ENCODE assay signal across 29 cellular contexts in the genomic region with DNA sequence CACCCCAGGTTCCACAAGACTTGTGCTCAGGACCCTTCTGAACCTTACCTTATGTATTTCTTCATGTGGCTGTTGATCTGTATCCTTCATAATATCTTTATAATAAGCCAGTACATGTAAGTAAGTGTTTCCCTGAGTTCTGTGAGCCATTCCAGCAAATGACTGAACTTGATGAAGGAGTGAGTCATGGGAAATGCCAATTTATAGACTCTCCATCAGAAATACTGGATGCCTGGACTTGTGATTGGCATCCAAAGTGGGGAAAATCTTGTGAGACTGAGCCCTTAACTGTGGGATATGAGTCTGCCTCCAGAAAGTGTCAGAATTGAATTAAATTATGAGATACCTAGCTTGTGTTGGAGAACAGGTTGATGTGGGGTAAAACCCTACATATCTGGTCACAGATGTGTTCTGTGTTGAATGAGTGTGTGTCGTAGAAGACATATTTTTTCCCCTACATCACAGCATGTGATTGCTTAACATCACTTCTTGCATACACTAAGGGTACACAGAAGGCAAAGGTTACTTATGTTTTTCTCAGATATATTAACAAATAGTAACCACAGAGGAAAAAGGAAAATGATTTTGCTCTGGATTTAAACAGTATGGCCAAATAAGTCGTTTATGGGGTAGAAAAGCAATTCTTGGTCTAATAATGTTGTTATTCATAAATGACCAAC.
"Had no signal": no experiment of that assay in that cellular context is flagged by ENCODE, and none has a peak within 500 bp of the region (broad histone marks: within the 10 kb centered on the region; RNA-seq: fewer than 3 reads in every experiment).

No MANE protein-coding gene starts in this region.

- H3K9ac ChIP-seq: parathyroid adenoma had no signal

- H2AFZ ChIP-seq: parathyroid adenoma had no signal

- H3K4me1 ChIP-seq: adrenal gland, ascending aorta, esophagus muscularis mucosa, gastroesophageal sphincter, parathyroid adenoma, spleen, tibial nerve had no signal

- H3K9me3 ChIP-seq: adrenal gland, ascending aorta had no signal

- DNase-seq: activated CD4-positive, alpha-beta T cell treated with anti-CD3 and anti-CD28 coated beads for 4 hours; activated CD4-positive, alpha-beta T cell treated with anti-CD3 and anti-CD28 coated beads, Interleukin-2, amount 50 U/mL, for 4 hours; activated CD8-positive, alpha-beta memory T cell treated with anti-CD3 and anti-CD28 coated beads for 24 hours; activated effector memory CD4-positive, alpha-beta T cell treated with anti-CD3 and anti-CD28 coated beads, Interleukin-2, amount 50 U/mL, for 16 hours; activated naive CD4-positive, alpha-beta T cell treated with anti-CD3 and anti-CD28 coated beads for 36 hours; activated naive CD8-positive, alpha-beta T cell treated with anti-CD3 and anti-CD28 coated beads for 36 hours; adrenal gland; caudate nucleus; endodermal cell; head of caudate nucleus; hippocampal formation; kidney; naive thymus-derived CD8-positive, alpha-beta T cell; nucleus accumbens; right cardiac atrium; spleen; stimulated activated naive CD4-positive, alpha-beta T cell; T-helper 1 cell had no signal

- H3K9me3 Mint-ChIP-seq: activated naive CD4-positive, alpha-beta T cell treated with anti-CD3 and anti-CD28 coated beads for 36 hours; activated naive CD8-positive, alpha-beta T cell treated with anti-CD3 and anti-CD28 coated beads for 36 hours; activated T-helper 1 cell treated with anti-CD3 and anti-CD28 coated beads, Interleukin-12 subunit alpha, Interleukin-12 subunit beta, Interleukin-2, Interleukin-4 antibody, amounts not matched to agents 30 ng/mL and 10 ng/mL and 1 ng/mL, durations not matched to agents 14 hours and 24 hours and 36 hours; endodermal cell; memory B cell; naive thymus-derived CD8-positive, alpha-beta T cell; neural crest cell; T-helper 2 cell treated with Interferon-gamma antibody and Interleukin-4, amounts not matched to agents 5 μg/mL and 100 μg/mL, for 36 hours had no signal

- H3K4me1 Mint-ChIP-seq: activated naive CD8-positive, alpha-beta T cell treated with anti-CD3 and anti-CD28 coated beads for 36 hours; brain; endodermal cell; memory B cell; naive thymus-derived CD8-positive, alpha-beta T cell; neural crest cell had no signal

- H3K27me3 Mint-ChIP-seq: activated naive CD8-positive, alpha-beta T cell treated with anti-CD3 and anti-CD28 coated beads for 36 hours; brain; memory B cell; naive thymus-derived CD8-positive, alpha-beta T cell had no signal

- H3K27ac Mint-ChIP-seq: activated naive CD4-positive, alpha-beta T cell treated with anti-CD3 and anti-CD28 coated beads for 36 hours; activated naive CD8-positive, alpha-beta T cell treated with anti-CD3 and anti-CD28 coated beads for 36 hours; activated T-helper 1 cell treated with anti-CD3 and anti-CD28 coated beads, Interleukin-12 subunit alpha, Interleukin-12 subunit beta, Interleukin-2, Interleukin-4 antibody, amounts not matched to agents 30 ng/mL and 10 ng/mL and 1 ng/mL, durations not matched to agents 14 hours and 24 hours and 36 hours; brain; endodermal cell; memory B cell; naive thymus-derived CD8-positive, alpha-beta T cell; T-helper 2 cell treated with Interferon-gamma antibody and Interleukin-4, amounts not matched to agents 5 μg/mL and 100 μg/mL, for 36 hours had no signal

- H3K27ac ChIP-seq: adrenal gland, ascending aorta, esophagus muscularis mucosa, gastroesophageal sphincter, parathyroid adenoma, spleen, tibial nerve, VCaP had no signal

- H3K4me3 ChIP-seq: adrenal gland, ascending aorta, esophagus muscularis mucosa, gastroesophageal sphincter, spleen, tibial nerve had no signal

- FAIRE-seq: kidney had no signal

- H3K79me2 ChIP-seq: parathyroid adenoma had no signal

- H3K27me3 ChIP-seq: adrenal gland, ascending aorta, esophagus muscularis mucosa, gastroesophageal sphincter, spleen, tibial nerve had no signal

- ATAC-seq: gastroesophageal sphincter; naive thymus-derived CD8-positive, alpha-beta T cell; right cardiac atrium had no signal

- H3K4me3 Mint-ChIP-seq: activated naive CD4-positive, alpha-beta T cell treated with anti-CD3 and anti-CD28 coated beads for 36 hours; activated naive CD8-positive, alpha-beta T cell treated with anti-CD3 and anti-CD28 coated beads for 36 hours; activated T-helper 1 cell treated with anti-CD3 and anti-CD28 coated beads, Interleukin-12 subunit alpha, Interleukin-12 subunit beta, Interleukin-2, Interleukin-4 antibody, amounts not matched to agents 30 ng/mL and 10 ng/mL and 1 ng/mL, durations not matched to agents 14 hours and 24 hours and 36 hours; brain; endodermal cell; memory B cell; naive thymus-derived CD8-positive, alpha-beta T cell; neural crest cell; T-helper 2 cell treated with Interferon-gamma antibody and Interleukin-4, amounts not matched to agents 5 μg/mL and 100 μg/mL, for 36 hours had no signal
